In the genomic region with DNA sequence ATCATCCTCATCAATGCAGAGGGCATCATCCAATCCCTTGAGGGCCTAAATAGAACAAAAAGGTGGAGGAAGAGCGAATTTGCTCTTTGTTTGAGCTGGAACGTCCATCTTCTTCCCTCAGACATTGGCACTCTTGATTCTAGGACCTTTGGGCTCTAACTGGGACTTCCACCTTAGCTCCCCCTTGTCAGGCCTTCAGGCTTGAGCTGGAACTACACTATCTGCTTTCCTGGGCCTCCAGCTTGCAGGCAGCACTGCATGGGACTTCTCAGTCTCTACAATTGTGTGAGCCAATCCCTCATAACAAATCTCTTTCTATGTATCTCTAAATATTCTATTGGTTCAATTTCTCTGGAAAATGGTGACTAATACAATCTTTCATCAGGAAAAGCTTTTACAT, we compare ENCODE assay signal across 26 cellular contexts.
"Had no signal": no experiment of that assay in that cellular context is flagged by ENCODE, and none has a peak within 500 bp of the region (broad histone marks: within the 10 kb centered on the region; RNA-seq: fewer than 3 reads in every experiment).

No MANE protein-coding gene starts in this region.

- H3K36me3 ChIP-seq: heart left ventricle, left ventricle myocardium inferior, spleen, tibial nerve, WERI-Rb-1 had no signal

- H3K27me3 ChIP-seq: spleen, tibial nerve had no signal

- H3K27ac ChIP-seq: heart left ventricle, left ventricle myocardium inferior, spleen, tibial nerve, WERI-Rb-1 had no signal

- H3K4me1 ChIP-seq: heart left ventricle, left ventricle myocardium inferior, spleen, tibial nerve had no signal

- ATAC-seq: activated CD8-positive, alpha-beta T cell treated with anti-CD3 and anti-CD28 coated beads for 36 hours; activated naive CD8-positive, alpha-beta T cell treated with anti-CD3 and anti-CD28 coated beads, Interleukin-2, amount 50 U/mL, for 24 hours; activated T-cell treated with anti-CD3 and anti-CD28 coated beads, Interleukin-2, amount 50 U/mL, for 4 hours; activated T-helper 17 cell treated with anti-CD3 and anti-CD28 coated beads, Interleukin-2, amount 50 U/mL, for 72 hours; effector memory CD8-positive, alpha-beta T cell; heart left ventricle; mucosa of descending colon; natural killer cell treated with Interleukin-12 subunit alpha and Interleukin-12 subunit beta and Interleukin-15 and Interleukin-18, amount 100 ng/mL, for 72 hours; right cardiac atrium had no signal

- FAIRE-seq: endothelial cell of umbilical vein had no signal

- H3K9me3 ChIP-seq: heart left ventricle, left ventricle myocardium inferior, mucosa of descending colon, spleen, tibial nerve had no signal

- H3K4me3 ChIP-seq: heart left ventricle, left ventricle myocardium inferior, lung, mucosa of descending colon, spleen, tibial nerve had no signal

- DNase-seq: activated CD4-positive, alpha-beta T cell treated with anti-CD3 and anti-CD28 coated beads, Interleukin-2, amount 50 U/mL, for 1 hour; activated CD4-positive, CD25-positive, alpha-beta regulatory T cell treated with anti-CD3 and anti-CD28 coated beads, Interleukin-2, amount 50 U/mL, for 72 hours; activated CD8-positive, alpha-beta T cell treated with anti-CD3 and anti-CD28 coated beads for 36 hours; activated gamma-delta T cell treated with Interleukin-2 at 50 U/mL for 16 hours; activated naive CD4-positive, alpha-beta T cell treated with anti-CD3 and anti-CD28 coated beads, Interleukin-2, amount 50 U/mL, for 16 hours; activated naive CD8-positive, alpha-beta T cell treated with anti-CD3 and anti-CD28 coated beads, Interleukin-2, amount 50 U/mL, for 24 hours; activated T-cell treated with anti-CD3 and anti-CD28 coated beads, Interleukin-2, amount 50 U/mL, for 4 hours; amygdala; caudate nucleus; cortex of kidney; effector memory CD8-positive, alpha-beta T cell; heart left ventricle; hypothalamus; islet precursor cell; left ventricle myocardium inferior; mucosa of descending colon; right cardiac atrium; spleen; stimulated activated naive CD4-positive, alpha-beta T cell treated with Interleukin-2 at 50 U/mL for 16 hours; T-helper 9 cell; WERI-Rb-1 had no signal
